In genomic region chr7:95213809-95214492, GRCh38 we compare ENCODE assay signal across 10 cellular contexts.
DNase-seq lines count a peak whose midpoint lies in the region.
"Had no signal": no experiment of that assay in that cellular context is flagged by ENCODE, and none has a peak within 500 bp of the region (broad histone marks: within the 10 kb centered on the region; RNA-seq: fewer than 3 reads in every experiment).

No MANE protein-coding gene starts in this region.

- in situ Hi-C loops in SK-MEL-5 (cut with HindIII; ENCODE audit: low pct_unique_long_range_greater_than_20kb, low sequenced_read_pairs) = no loop called here

- DNase-seq in SK-MEL-5 (ENCODE audit: low read depth, low spot score) = peak; percentile 31
- DNase-seq in fibroblast of peridontal ligament (ENCODE audit: extremely low read depth) = peak; percentile 98
- DNase-seq in nucleus accumbens (lab: John Stamatoyannopoulos, UW) = peak in 43 of 56 donors; percentile 4 to 81 (median 45)
- peak; percentile 45 for DNase-seq in ureter (ENCODE audit: low spot score)
- DNase-seq in NCI-H2171 treated with DMSO at 0.1 percent for 48 hours (lab: John Stamatoyannopoulos, UW) = no peak
- no peak for DNase-seq in NCI-H2107 treated with DMSO at 0.1 percent for 48 hours (lab: John Stamatoyannopoulos, UW; ENCODE audit: unreplicated experiment)
- DNase-seq in HuH-7 (ENCODE audit: low spot score) = no peak
- DNase-seq: activated T-cell treated with anti-CD3 and anti-CD28 coated beads, Interleukin-2, amount 50 U/mL, for 24 hours; cortex of kidney; H7 had no signal

Comparison
In these comparisons a context has a peak if more than half of its experiments do, and no peak if none do; other contexts are left out.
1. DNase-seq: peak in SK-MEL-5 (single experiment), fibroblast of peridontal ligament (single experiment), nucleus accumbens (43 of 56) and ureter (single experiment); none in NCI-H2171 treated with DMSO at 0.1 percent for 48 hours (single experiment), NCI-H2107 treated with DMSO at 0.1 percent for 48 hours (single experiment) and HuH-7 (single experiment).